8 cellular contexts compared by ENCODE assay signal in the genomic region with DNA sequence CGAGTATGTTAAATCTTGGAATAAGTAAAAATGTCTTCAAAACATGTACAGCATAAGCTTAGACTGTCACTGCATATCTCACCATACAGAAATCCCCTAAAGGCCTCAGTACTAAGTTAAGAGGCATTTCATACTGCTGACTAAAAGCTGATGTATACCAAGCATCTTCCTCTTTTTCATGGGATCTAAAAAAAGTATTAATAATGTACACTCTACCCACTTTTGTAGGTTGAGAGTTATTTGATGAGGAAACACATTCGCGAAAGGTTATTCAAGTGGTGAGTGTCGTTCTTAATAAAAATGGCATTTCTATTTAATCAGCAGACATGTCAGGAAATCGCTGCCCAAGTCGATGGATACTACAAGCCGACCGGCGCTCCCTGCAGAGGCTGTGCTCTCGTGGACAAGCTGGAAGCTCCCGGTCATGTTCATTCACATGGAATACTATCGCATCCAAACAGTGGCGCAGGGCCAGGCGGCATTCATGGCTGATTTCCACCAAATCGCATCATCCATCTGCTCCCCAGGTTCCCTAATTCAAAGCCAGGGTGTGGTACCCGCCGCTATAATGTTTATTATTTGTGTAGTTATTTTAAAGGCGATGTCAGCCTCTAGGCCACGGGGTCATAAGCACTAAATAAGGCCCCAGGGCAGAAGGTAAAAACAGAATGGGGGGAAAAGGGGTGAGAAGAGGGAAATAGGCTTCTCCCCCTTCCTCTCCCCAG.
DNase-seq lines count a peak whose midpoint lies in the region; ATAC-seq and TF ChIP-seq lines count a peak whose summit lies in the region.

No MANE protein-coding gene starts in this region.

- peak overlapping the region; percentile 96 for H3K4me3 Mint-ChIP-seq in activated naive CD4-positive, alpha-beta T cell treated with anti-CD3 and anti-CD28 coated beads, Interleukin-2, amount 50 U/mL, for 24 hours
- peak overlapping the region; percentile 86 to 92 (median 92) for H3K4me3 Mint-ChIP-seq in nephron

- peak; percentile 14 for ATAC-seq in GM18511 (IDR thresholded peaks at IDR 0.05; ENCODE audit: unreplicated experiment)
- ATAC-seq in HG03139 (IDR thresholded peaks at IDR 0.05; ENCODE audit: unreplicated experiment): peak; percentile 5

- H3K27me3 Mint-ChIP-seq in activated naive CD4-positive, alpha-beta T cell treated with anti-CD3 and anti-CD28 coated beads, Interleukin-2, amount 50 U/mL, for 24 hours: no peaks in the 10 kb centered on the region
- H3K27me3 Mint-ChIP-seq in nephron (ENCODE audit: low read depth): no peaks in the 10 kb centered on the region

- TF ChIP-seq CTCF in nephron (IDR thresholded peaks at IDR 0.05; ENCODE audit: unreplicated experiment in 3 of 3): no peak

- H3K36me3 Mint-ChIP-seq in activated naive CD4-positive, alpha-beta T cell treated with anti-CD3 and anti-CD28 coated beads, Interleukin-2, amount 50 U/mL, for 24 hours: no peaks in the 10 kb centered on the region
- no peaks in the 10 kb centered on the region for H3K36me3 Mint-ChIP-seq in nephron (ENCODE audit: low read depth)

- DNase-seq in AG08396 (ENCODE audit: low spot score) (peak; percentile 81), NCI-H774 (lab: John Stamatoyannopoulos, UW) (peak; percentile 28), foreskin melanocyte (peak; percentile 78), NCI-H1436 treated with DMSO at 0.1 percent for 48 hours (lab: John Stamatoyannopoulos, UW) (no peak)

- peaks cover 16% of the 10 kb centered on the region for H3K4me1 Mint-ChIP-seq in activated naive CD4-positive, alpha-beta T cell treated with anti-CD3 and anti-CD28 coated beads, Interleukin-2, amount 50 U/mL, for 24 hours
- peaks cover 14% of the 10 kb centered on the region for H3K4me1 Mint-ChIP-seq in nephron

- H3K9me3 Mint-ChIP-seq in activated naive CD4-positive, alpha-beta T cell treated with anti-CD3 and anti-CD28 coated beads, Interleukin-2, amount 50 U/mL, for 24 hours: no peaks in the 10 kb centered on the region
- no peaks in the 10 kb centered on the region for H3K9me3 Mint-ChIP-seq in nephron

- H3K27ac Mint-ChIP-seq in activated naive CD4-positive, alpha-beta T cell treated with anti-CD3 and anti-CD28 coated beads, Interleukin-2, amount 50 U/mL, for 24 hours: peak overlapping the region; percentile 93
- peak overlapping the region; percentile 59 to 84 (median 81) for H3K27ac Mint-ChIP-seq in nephron
